In the genomic region with DNA sequence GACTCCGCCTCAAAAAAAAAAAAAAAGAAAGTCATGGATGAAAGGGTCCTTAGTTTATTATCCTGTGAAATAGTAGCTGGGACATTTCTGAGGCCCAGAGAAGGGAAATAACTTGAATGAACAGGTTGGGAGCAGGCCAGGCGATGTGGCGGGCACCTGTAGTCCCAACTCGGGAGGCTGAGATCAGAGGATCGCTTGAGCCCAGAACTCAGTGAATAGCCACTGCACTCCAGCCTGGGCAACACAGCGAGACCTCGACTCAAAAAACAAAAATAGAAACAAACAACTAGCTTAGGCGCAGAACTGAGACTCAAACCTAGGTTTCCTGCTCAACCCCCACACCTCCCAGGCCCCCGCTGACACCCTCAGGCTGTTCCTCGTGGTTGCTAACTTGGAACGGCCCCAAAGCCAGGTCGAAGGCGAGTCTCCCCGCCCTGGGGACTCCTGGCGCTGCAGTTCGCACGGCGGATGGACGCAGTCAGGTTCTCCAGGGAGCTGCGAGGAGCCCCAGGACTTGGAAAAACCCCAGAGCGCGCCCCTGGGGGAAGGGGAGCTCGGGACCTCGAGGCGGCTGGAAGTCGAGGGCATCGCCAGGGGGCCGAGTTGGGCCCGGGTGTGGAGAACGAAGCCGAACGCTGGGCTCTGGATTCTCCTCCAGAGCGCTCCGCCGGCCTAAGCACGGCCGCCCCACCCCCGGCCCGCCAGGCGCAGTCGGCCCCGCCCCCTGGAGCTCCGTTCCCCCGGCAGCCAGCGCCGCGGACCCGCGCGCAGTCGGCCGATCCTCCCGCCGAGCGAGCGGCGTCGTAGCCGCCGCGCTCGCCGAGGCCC, we compare ENCODE assay signal across 8 cellular contexts. TPM values are rescaled to one million over a fixed set of nuclear protein-coding genes. Genes with fewer than 3 reads are reported as not detected.
DNase-seq lines count a peak whose midpoint lies in the region; ATAC-seq lines count a peak whose summit lies in the region.

A gene with protein sequence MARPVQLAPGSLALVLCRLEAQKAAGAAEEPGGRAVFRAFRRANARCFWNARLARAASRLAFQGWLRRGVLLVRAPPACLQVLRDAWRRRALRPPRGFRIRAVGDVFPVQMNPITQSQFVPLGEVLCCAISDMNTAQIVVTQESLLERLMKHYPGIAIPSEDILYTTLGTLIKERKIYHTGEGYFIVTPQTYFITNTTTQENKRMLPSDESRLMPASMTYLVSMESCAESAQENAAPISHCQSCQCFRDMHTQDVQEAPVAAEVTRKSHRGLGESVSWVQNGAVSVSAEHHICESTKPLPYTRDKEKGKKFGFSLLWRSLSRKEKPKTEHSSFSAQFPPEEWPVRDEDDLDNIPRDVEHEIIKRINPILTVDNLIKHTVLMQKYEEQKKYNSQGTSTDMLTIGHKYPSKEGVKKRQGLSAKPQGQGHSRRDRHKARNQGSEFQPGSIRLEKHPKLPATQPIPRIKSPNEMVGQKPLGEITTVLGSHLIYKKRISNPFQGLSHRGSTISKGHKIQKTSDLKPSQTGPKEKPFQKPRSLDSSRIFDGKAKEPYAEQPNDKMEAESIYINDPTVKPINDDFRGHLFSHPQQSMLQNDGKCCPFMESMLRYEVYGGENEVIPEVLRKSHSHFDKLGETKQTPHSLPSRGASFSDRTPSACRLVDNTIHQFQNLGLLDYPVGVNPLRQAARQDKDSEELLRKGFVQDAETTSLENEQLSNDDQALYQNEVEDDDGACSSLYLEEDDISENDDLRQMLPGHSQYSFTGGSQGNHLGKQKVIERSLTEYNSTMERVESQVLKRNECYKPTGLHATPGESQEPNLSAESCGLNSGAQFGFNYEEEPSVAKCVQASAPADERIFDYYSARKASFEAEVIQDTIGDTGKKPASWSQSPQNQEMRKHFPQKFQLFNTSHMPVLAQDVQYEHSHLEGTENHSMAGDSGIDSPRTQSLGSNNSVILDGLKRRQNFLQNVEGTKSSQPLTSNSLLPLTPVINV (plus strand): TSS at position 768 of the 828 bp plus-strand sequence. CDS start 93 bp downstream, outside the sequence.

- ATAC-seq in HG03066 (IDR thresholded peaks at IDR 0.05; ENCODE audit: low read depth, unreplicated experiment) = peak; percentile 77
- ATAC-seq in activated CD8-positive, alpha-beta memory T cell treated with anti-CD3 and anti-CD28 coated beads, Interleukin-2, amount 10 ng/mL, durations not matched to agents 7 days and 5 days = peak; percentile 86

- H3K4me3 Mint-ChIP-seq in activated CD8-positive, alpha-beta memory T cell treated with anti-CD3 and anti-CD28 coated beads, Interleukin-2, amount 10 ng/mL, durations not matched to agents 7 days and 5 days = peak within 1 kb of the TSS; percentile 69

- H3K27ac Mint-ChIP-seq in activated CD8-positive, alpha-beta memory T cell treated with anti-CD3 and anti-CD28 coated beads, Interleukin-2, amount 10 ng/mL, durations not matched to agents 7 days and 5 days = no peak within 1 kb of the TSS

- H3K27me3 Mint-ChIP-seq in activated CD8-positive, alpha-beta memory T cell treated with anti-CD3 and anti-CD28 coated beads, Interleukin-2, amount 10 ng/mL, durations not matched to agents 7 days and 5 days = peaks cover 18% of the 10 kb centered on the region

- no peaks in the 10 kb centered on the region for H3K9me3 Mint-ChIP-seq in activated CD8-positive, alpha-beta memory T cell treated with anti-CD3 and anti-CD28 coated beads, Interleukin-2, amount 10 ng/mL, durations not matched to agents 7 days and 5 days (ENCODE audit: low read depth)

- no peaks in the 10 kb centered on the region for H3K27me3 ChIP-seq in endocrine pancreas (ENCODE audit: control insufficient read depth, insufficient read depth, low read length)
- no peaks in the 10 kb centered on the region for H3K27me3 ChIP-seq in mucosa of rectum (ENCODE audit: control insufficient read depth in 2 of 2, insufficient read depth in 2 of 2, low read length in 2 of 2)

- CTCF ChIA-PET in activated CD8-positive, alpha-beta memory T cell treated with anti-CD3 and anti-CD28 coated beads, Interleukin-2, amount 10 ng/mL, durations not matched to agents 7 days and 5 days (lab: Charles Lee) = interaction anchor here (0.6 to 1.5 kb wide), 8 partner anchors 9 to 1578 kb away, joined by 3 to 6 read pairs (median 3); a partner anchor contains a TSS

- DNase-seq in NCI-H2029 treated with DMSO at 0.1 percent for 48 hours (lab: John Stamatoyannopoulos, UW) (peak; percentile 1), NCI-H2029 (lab: John Stamatoyannopoulos, UW) (no peak), NCI-H774 (lab: John Stamatoyannopoulos, UW) (peak; percentile 78)
- DNase-seq in activated CD8-positive, alpha-beta memory T cell treated with anti-CD3 and anti-CD28 coated beads, Interleukin-2, amount 10 ng/mL, durations not matched to agents 7 days and 5 days = peak; percentile 63
- DNase-seq in stimulated activated CD8-positive, alpha-beta memory T cell treated with anti-CD3 and anti-CD28 coated beads, Interleukin-7, amount 100 ng/mL, for 48 hours (ENCODE audit: extremely low read depth in 1 of 2, low read depth in 1 of 2) = peak; percentile 28 to 30

- H3K9ac ChIP-seq in endocrine pancreas (ENCODE audit: control insufficient read depth, insufficient read depth, low read length) = peak within 1 kb of the TSS; percentile 38
- H3K9ac ChIP-seq in mucosa of rectum (ENCODE audit: low read depth in 1 of 2, low read length in 2 of 2) = peak within 1 kb of the TSS in 1 of 2 donors; percentile 65

- H3K9me3 ChIP-seq in endocrine pancreas (ENCODE audit: control insufficient read depth, low read length) (no peaks in the 10 kb centered on the region), mucosa of rectum (ENCODE audit: control insufficient read depth in 2 of 2, low read length in 2 of 2) (no peaks in the 10 kb centered on the region)

- H3K4me1 Mint-ChIP-seq in activated CD8-positive, alpha-beta memory T cell treated with anti-CD3 and anti-CD28 coated beads, Interleukin-2, amount 10 ng/mL, durations not matched to agents 7 days and 5 days = peaks cover 11% of the 10 kb centered on the region

- H3K36me3 ChIP-seq in endocrine pancreas (ENCODE audit: control insufficient read depth, insufficient read depth, low read length) (no peaks in the 10 kb centered on the region), mucosa of rectum (ENCODE audit: control insufficient read depth in 2 of 2, insufficient read depth in 2 of 2, low read length in 2 of 2) (no peaks in the 10 kb centered on the region)

- H3K4me1 ChIP-seq in endocrine pancreas (ENCODE audit: control insufficient read depth, insufficient read depth, low read length) (no peaks in the 10 kb centered on the region), mucosa of rectum (ENCODE audit: control insufficient read depth in 2 of 2, insufficient read depth in 2 of 2, low read length in 2 of 2) (no peaks in the 10 kb centered on the region)

- H3K36me3 Mint-ChIP-seq in activated CD8-positive, alpha-beta memory T cell treated with anti-CD3 and anti-CD28 coated beads, Interleukin-2, amount 10 ng/mL, durations not matched to agents 7 days and 5 days = no peaks in the 10 kb centered on the region

- H3K4me3 ChIP-seq in endocrine pancreas (ENCODE audit: control insufficient read depth, insufficient read depth, low read length) (no peak within 1 kb of the TSS), mucosa of rectum (ENCODE audit: low read length in 2 of 2) (peak within 1 kb of the TSS; percentile 59 to 74)

- no peak within 1 kb of the TSS for H3K27ac ChIP-seq in mucosa of rectum (ENCODE audit: low read depth in 2 of 2, low read length in 2 of 2)

RNA-seq across cellular contexts. Expression of the gene that starts here (rescaled TPM):
- under 1 TPM; 0.29 to 0.33 TPM for total RNA-seq in activated CD8-positive, alpha-beta memory T cell treated with anti-CD3 and anti-CD28 coated beads, Interleukin-2, amount 10 ng/mL, durations not matched to agents 7 days and 5 days

Comparison
In these comparisons a context has a peak if more than half of its experiments do, and no peak if none do; other contexts are left out.
1. Peak in DNase-seq and ATAC-seq in activated CD8-positive, alpha-beta memory T cell treated with anti-CD3 and anti-CD28 coated beads, Interleukin-2, amount 10 ng/mL, durations not matched to agents 7 days and 5 days; RNA of the gene not detected or under 1 TPM.